In the genomic region with DNA sequence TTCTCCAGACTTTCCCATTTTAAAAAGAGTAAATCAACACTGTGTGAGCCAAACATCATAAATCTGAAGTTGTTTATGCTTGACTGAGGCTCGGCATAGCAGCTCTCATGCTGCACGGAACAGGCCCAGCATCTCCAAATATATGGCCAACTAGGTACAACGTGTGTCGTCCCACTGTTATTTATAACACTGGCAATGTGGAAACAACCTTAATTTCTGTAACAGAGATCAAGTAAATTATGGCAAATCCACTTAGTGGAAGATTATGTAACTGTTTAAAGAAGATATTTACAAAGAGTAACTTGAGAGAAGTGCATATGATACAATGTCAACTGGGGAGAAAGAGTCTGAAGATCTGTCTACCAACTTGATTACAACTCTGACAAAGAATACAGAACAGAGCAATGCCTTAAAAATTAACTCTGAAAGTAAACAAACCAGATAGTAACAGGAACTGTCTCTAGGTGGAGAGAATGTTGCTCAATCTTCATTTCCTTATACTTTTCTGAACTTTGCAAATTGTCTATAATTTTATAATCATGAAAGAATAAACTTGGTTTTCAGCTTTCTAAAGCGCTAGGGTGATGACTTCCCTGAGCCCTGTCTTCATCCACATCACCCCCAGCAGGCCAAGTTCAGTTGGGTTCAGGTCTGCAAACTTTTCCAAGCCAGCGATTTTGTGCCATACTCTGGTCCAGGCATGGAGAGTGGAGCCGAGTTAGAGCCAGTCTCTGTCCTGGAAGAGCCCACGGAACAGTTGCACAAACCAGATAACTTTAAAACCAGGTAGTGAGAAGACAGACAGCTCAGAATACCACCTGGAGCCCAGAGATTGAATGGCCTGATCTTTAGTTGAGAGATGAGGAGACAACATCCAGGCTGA, we compare ENCODE assay signal across 13 cellular contexts. TPM values are rescaled to one million over a fixed set of nuclear protein-coding genes. Genes with fewer than 3 reads are reported as not detected.
"Had no signal": no experiment of that assay in that cellular context is flagged by ENCODE, and none has a peak within 500 bp of the region (broad histone marks: within the 10 kb centered on the region; RNA-seq: fewer than 3 reads in every experiment).

No MANE protein-coding gene starts in this region.

- H3K27ac ChIP-seq: brain microvascular endothelial cell, tibial nerve had no signal

- H3K4me3 ChIP-seq: tibial nerve had no signal

- H3K4me1 Mint-ChIP-seq: activated naive CD4-positive, alpha-beta T cell treated with anti-CD3 and anti-CD28 coated beads, Interleukin-2, amount 50 U/mL, for 24 hours; activated T-helper 17 cell treated with anti-CD3 and anti-CD28 coated beads, Interleukin-2, amount 50 U/mL, for 72 hours; T-cell had no signal

- ATAC-seq: activated CD8-positive, alpha-beta T cell treated with anti-CD3 and anti-CD28 coated beads for 36 hours; activated T-helper 17 cell treated with anti-CD3 and anti-CD28 coated beads, Interleukin-2, amount 50 U/mL, for 72 hours; T-cell had no signal

- H3K9me3 ChIP-seq: tibial nerve had no signal

- H3K27ac Mint-ChIP-seq: activated CD8-positive, alpha-beta T cell treated with anti-CD3 and anti-CD28 coated beads for 36 hours; activated naive CD4-positive, alpha-beta T cell treated with anti-CD3 and anti-CD28 coated beads, Interleukin-2, amount 50 U/mL, for 24 hours; activated T-helper 17 cell treated with anti-CD3 and anti-CD28 coated beads, Interleukin-2, amount 50 U/mL, for 72 hours; T-cell had no signal

- DNase-seq: activated CD4-positive, alpha-beta T cell treated with anti-CD3 and anti-CD28 coated beads for 4 hours; activated CD8-positive, alpha-beta T cell treated with anti-CD3 and anti-CD28 coated beads for 36 hours; activated T-cell treated with anti-CD3 and anti-CD28 coated beads for 4 hours; brain microvascular endothelial cell; dermis blood vessel endothelial cell; glutamatergic neuron; stimulated activated CD4-positive, alpha-beta T cell treated with anti-CD3 and anti-CD28 coated beads, Interleukin-4, amount 100 ng/mL, for 4 hours; T-cell had no signal

- H3K27me3 Mint-ChIP-seq: activated CD8-positive, alpha-beta T cell treated with anti-CD3 and anti-CD28 coated beads for 36 hours; activated naive CD4-positive, alpha-beta T cell treated with anti-CD3 and anti-CD28 coated beads, Interleukin-2, amount 50 U/mL, for 24 hours; activated T-helper 17 cell treated with anti-CD3 and anti-CD28 coated beads, Interleukin-2, amount 50 U/mL, for 72 hours; T-cell had no signal

- H3K9me3 Mint-ChIP-seq: activated CD8-positive, alpha-beta T cell treated with anti-CD3 and anti-CD28 coated beads for 36 hours; activated naive CD4-positive, alpha-beta T cell treated with anti-CD3 and anti-CD28 coated beads, Interleukin-2, amount 50 U/mL, for 24 hours; activated T-helper 17 cell treated with anti-CD3 and anti-CD28 coated beads, Interleukin-2, amount 50 U/mL, for 72 hours; T-cell had no signal

- H3K4me3 Mint-ChIP-seq: activated CD8-positive, alpha-beta T cell treated with anti-CD3 and anti-CD28 coated beads for 36 hours; activated naive CD4-positive, alpha-beta T cell treated with anti-CD3 and anti-CD28 coated beads, Interleukin-2, amount 50 U/mL, for 24 hours; activated T-helper 17 cell treated with anti-CD3 and anti-CD28 coated beads, Interleukin-2, amount 50 U/mL, for 72 hours; T-cell had no signal

- H3K4me1 ChIP-seq: tibial nerve had no signal

RNA-seq across cellular contexts. Expression of a gene that starts 44.4 kb away (rescaled TPM):
- total RNA-seq: activated CD8-positive, alpha-beta T cell treated with anti-CD3 and anti-CD28 coated beads for 36 hours; activated T-helper 17 cell treated with anti-CD3 and anti-CD28 coated beads, Interleukin-2, amount 50 U/mL, for 72 hours; pulmonary artery endothelial cell had no signal
- polyA plus RNA-seq: neural cell had no signal
